In genomic region chr1:158122823-158123390, GRCh38 we compare ENCODE assay signal across 18 cellular contexts. TPM values are rescaled to one million over a fixed set of nuclear protein-coding genes. Genes with fewer than 3 reads are reported as not detected.
DNase-seq lines count a peak whose midpoint lies in the region; FAIRE-seq and TF ChIP-seq lines count a peak whose summit lies in the region.
"Had no signal": no experiment of that assay in that cellular context is flagged by ENCODE, and none has a peak within 500 bp of the region (broad histone marks: within the 10 kb centered on the region; RNA-seq: fewer than 3 reads in every experiment).

No MANE protein-coding gene starts in this region.

- no peak overlapping the region for H2BK15ac ChIP-seq in neuronal stem cell (ENCODE audit: low read length)

- no peak overlapping the region for H4K91ac ChIP-seq in neuronal stem cell (ENCODE audit: low read depth, low read length, poor library complexity)

- no peak overlapping the region for H2BK120ac ChIP-seq in neuronal stem cell (ENCODE audit: low read depth, low read length)

- intact Hi-C loops in stomach (cut with DNase I; ENCODE audit: low total_unique reads), result no loop called here

- H2AFZ ChIP-seq in neuronal stem cell (ENCODE audit: low read length), result no peak overlapping the region

- TF ChIP-seq EP300 in stomach (IDR thresholded peaks at IDR 0.05), result no peak

- peak; percentile 7 for FAIRE-seq in RCC 7860 (lab: Jason Lieb, UNC)
- FAIRE-seq: HepG2 had no signal

- H3K4me1 ChIP-seq in neuronal stem cell (ENCODE audit: control insufficient read depth in 2 of 2, insufficient read depth in 1 of 2, low read depth in 1 of 2, low read length in 2 of 2), result peaks cover 5 to 14% of the 10 kb centered on the region in 2 donors
- peaks cover 0 to 9% (median 6%) of the 10 kb centered on the region in 4 donors for H3K4me1 ChIP-seq in stomach
- H3K4me1 ChIP-seq: Caco-2 had no signal

- TF ChIP-seq POLR2A in stomach (IDR thresholded peaks at IDR 0.05), result no peak

- no peak overlapping the region for H3K14ac ChIP-seq in neuronal stem cell (ENCODE audit: low read length)

- H3K23ac ChIP-seq in neuronal stem cell (ENCODE audit: low read depth, low read length, poor library complexity), result no peak overlapping the region

- H2AK5ac ChIP-seq in neuronal stem cell (ENCODE audit: low read depth, low read length), result no peak overlapping the region

- no peak overlapping the region for H2BK12ac ChIP-seq in neuronal stem cell (ENCODE audit: low read length)

- no peaks in the 10 kb centered on the region for H3K36me3 ChIP-seq in neuronal stem cell (replicated peaks in 1 of 2; ENCODE audit: control insufficient read depth in 2 of 2, insufficient read depth in 2 of 2, low read length in 2 of 2)
- H3K36me3 ChIP-seq in stomach, result no peaks in the 10 kb centered on the region

- H3K9ac ChIP-seq in neuronal stem cell (ENCODE audit: low read depth, low read length, poor library complexity), result no peak overlapping the region

- no peak overlapping the region for H3K4ac ChIP-seq in neuronal stem cell (ENCODE audit: low read length)

- peak overlapping the region; percentile 71 for H3K18ac ChIP-seq in neuronal stem cell (ENCODE audit: low read length)

- H2BK5ac ChIP-seq in neuronal stem cell (ENCODE audit: low read length), result no peak overlapping the region

- WGBS in neuronal stem cell (ENCODE audit: extremely low coverage in 2 of 2, insufficient read length in 2 of 2, insufficient replicate concordance in 1 of 2), 2 donors, result no CpG with 5 or more reads among the region's 2 CpGs
- whole genome bisulfite sequencing in stomach, 5 donors, result 69 to 86% (median 83%) methylated on average over 2 of the region's 2 CpGs

- in situ Hi-C loops in ACHN (cut with HindIII; ENCODE audit: low pct_ligation_motif_present, low pct_unique_long_range_greater_than_20kb, low sequenced_read_pairs), result no loop called here

- no peak overlapping the region for H3K27ac ChIP-seq in neuronal stem cell (replicated peaks; ENCODE audit: low read length)
- H3K27ac ChIP-seq in stomach, result no peak overlapping the region
- H3K27ac ChIP-seq: C4-2B had no signal

- H4K8ac ChIP-seq in neuronal stem cell (ENCODE audit: low read depth, low read length), result no peak overlapping the region

- TF ChIP-seq CTCF in stomach (IDR thresholded peaks at IDR 0.05), result no peak

- H3K4me2 ChIP-seq in neuronal stem cell (ENCODE audit: insufficient read depth, low read length, poor library complexity, severe bottlenecking), result no peak overlapping the region

- DNase-seq in ACHN (peak; percentile 59), RCC 7860 (ENCODE audit: low spot score) (peak; percentile 12), kidney tubule cell (ENCODE audit: low spot score) (peak; percentile 76), neuronal stem cell (ENCODE audit: low spot score) (no peak), NCI-H1092 treated with DMSO at 0.1 percent for 48 hours (lab: John Stamatoyannopoulos, UW) (no peak), MV-4-11 (lab: John Stamatoyannopoulos, UW) (no peak), activated gamma-delta T cell treated with Interleukin-2 at 50 U/mL for 16 hours (no peak), stomach (no peak)
- DNase-seq: AML-193; CD4-positive, alpha-beta T cell; DMS153; DMS79 treated with DMSO at 0.1 percent for 48 hours; GF-D8; GOT3; H9 had no signal

- no peaks in the 10 kb centered on the region for H3K79me1 ChIP-seq in neuronal stem cell (ENCODE audit: low read depth, low read length)

- peaks cover 0 to 2% of the 10 kb centered on the region in 2 donors for H3K9me3 ChIP-seq in neuronal stem cell (replicated peaks in 1 of 2; ENCODE audit: control insufficient read depth in 2 of 2, insufficient read depth in 1 of 2, low read depth in 1 of 2, low read length in 2 of 2)
- no peaks in the 10 kb centered on the region for H3K9me3 ChIP-seq in stomach
- H3K9me3 ChIP-seq: Caco-2 had no signal

- H3K4me3 ChIP-seq in neuronal stem cell (ENCODE audit: low read length in 2 of 2), result no peak overlapping the region
- H3K4me3 ChIP-seq in stomach, result no peak overlapping the region

- H3K27me3 ChIP-seq in neuronal stem cell (ENCODE audit: control insufficient read depth in 3 of 3, insufficient read depth in 3 of 3, low read depth in 1 of 3, low read length in 3 of 3), result peaks cover 0 to 36% (median 0%) of the 10 kb centered on the region in 3 experiments
- H3K27me3 ChIP-seq in stomach, result peaks cover 0 to 17% (median 10%) of the 10 kb centered on the region in 3 donors

RNA-seq across cellular contexts. Expression of gene CD1D, which starts 57.8 kb away (rescaled TPM):
- 0.07 TPM for polyA plus RNA-seq in neuronal stem cell (2013, experiment 1 of 2)
- 0.04 TPM for polyA plus RNA-seq in neuronal stem cell (2013, experiment 2 of 2)
- total RNA-seq in stomach, result 1 to 10 TPM in 2 of 5 donors, not detected in 3; 1.9 to 2.6 TPM
- 1 to 10 TPM in 1 of 3 donors, under 1 TPM in 2; 0.93 to 2.1 (median 1.00) TPM for polyA plus RNA-seq in stomach
- total RNA-seq: Caco-2, HepG2 had no signal
- polyA plus RNA-seq: HepG2 had no signal

Comparison
In these comparisons a context has a peak if more than half of its experiments do, and no peak if none do; other contexts are left out.
1. DNase-seq: peak in ACHN (single experiment), RCC 7860 (single experiment) and kidney tubule cell (single experiment); none in neuronal stem cell (single experiment), NCI-H1092 treated with DMSO at 0.1 percent for 48 hours (single experiment), MV-4-11 (single experiment), activated gamma-delta T cell treated with Interleukin-2 at 50 U/mL for 16 hours (single experiment) and stomach (single experiment).